In the genomic region with DNA sequence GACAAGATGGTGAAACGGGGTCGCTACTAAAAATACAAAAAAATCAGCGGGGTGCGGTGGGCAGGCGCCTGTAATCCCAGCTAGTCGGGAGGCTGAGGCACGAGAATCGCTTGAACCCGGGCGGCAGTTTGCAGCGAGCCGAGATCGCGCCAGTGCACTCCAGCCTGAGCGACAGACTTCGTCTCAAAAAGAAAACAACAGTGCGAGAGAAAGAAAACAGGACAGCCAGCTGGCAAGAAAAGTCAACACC, we compare ENCODE assay signal across 9 cellular contexts. TPM values are rescaled to one million over a fixed set of nuclear protein-coding genes. Genes with fewer than 3 reads are reported as not detected.
DNase-seq lines count a peak whose midpoint lies in the region; ATAC-seq and FAIRE-seq lines count a peak whose summit lies in the region.
"Had no signal": no experiment of that assay in that cellular context is flagged by ENCODE, and none has a peak within 500 bp of the region (broad histone marks: within the 10 kb centered on the region; RNA-seq: fewer than 3 reads in every experiment).

No MANE protein-coding gene starts in this region.

- peaks cover 5 to 13% (median 6%) of the 10 kb centered on the region in 4 donors for H3K4me1 Mint-ChIP-seq in naive thymus-derived CD8-positive, alpha-beta T cell

- POLR2A ChIA-PET in naive thymus-derived CD8-positive, alpha-beta T cell (lab: Charles Lee) = interaction anchor here (1.1 to 5.6 kb wide), 29 partner anchors 9 to 1509 kb away, joined by 3 to 134 read pairs (median 7); partner anchors contain the start of genes COQ5, COX6A1, PXN and RAB35

- H3K9me3 Mint-ChIP-seq in naive thymus-derived CD8-positive, alpha-beta T cell = no peaks in the 10 kb centered on the region

- H3K4me3 Mint-ChIP-seq in naive thymus-derived CD8-positive, alpha-beta T cell = no peak overlapping the region

- no peak for FAIRE-seq in urothelium cell line (lab: Jason Lieb, UNC)

- DNase-seq in naive thymus-derived CD8-positive, alpha-beta T cell = peak in 1 of 10 donors; percentile 11
- DNase-seq in RKO (ENCODE audit: low spot score) = no peak
- DNase-seq in AML-193 (lab: John Stamatoyannopoulos, UW) = no peak
- no peak for DNase-seq in urothelium cell line (ENCODE audit: low spot score)

- ATAC-seq in GM18858 (IDR thresholded peaks at IDR 0.05; ENCODE audit: unreplicated experiment) (peak; percentile 2), HG03108 (IDR thresholded peaks at IDR 0.05; ENCODE audit: unreplicated experiment) (peak; percentile 3), HG03457 (IDR thresholded peaks at IDR 0.05; ENCODE audit: unreplicated experiment) (no peak)
- peak; percentile 12 to 22 for ATAC-seq in naive thymus-derived CD8-positive, alpha-beta T cell

- H3K36me3 Mint-ChIP-seq in naive thymus-derived CD8-positive, alpha-beta T cell = no peaks in the 10 kb centered on the region

- peak overlapping the region; percentile 100 for H3K27ac ChIP-seq in cingulate gyrus (ENCODE audit: low read depth, low read length)

- no peak overlapping the region for H3K27ac Mint-ChIP-seq in naive thymus-derived CD8-positive, alpha-beta T cell

- no peaks in the 10 kb centered on the region for H3K27me3 Mint-ChIP-seq in naive thymus-derived CD8-positive, alpha-beta T cell

RNA-seq across cellular contexts. Expression of gene RNU4-2, which starts 0.6 kb away (rescaled TPM):
- total RNA-seq in naive thymus-derived CD8-positive, alpha-beta T cell = 1,000 to 10,000 TPM; 4,355 to 8,006 TPM
- polyA plus RNA-seq in naive thymus-derived CD8-positive, alpha-beta T cell = 10 to 100 TPM in 1 of 3 donors, not detected in 2; 79.6 TPM

RNA-seq across cellular contexts. Expression of gene RNU4-1, which starts 0.7 kb away (rescaled TPM):
- total RNA-seq in naive thymus-derived CD8-positive, alpha-beta T cell = 100 to 1,000 TPM; 519 to 934 TPM
- polyA plus RNA-seq in naive thymus-derived CD8-positive, alpha-beta T cell = not detected

RNA-seq across cellular contexts. Expression of gene SIRT4, which starts 9.8 kb away (rescaled TPM):
- total RNA-seq in naive thymus-derived CD8-positive, alpha-beta T cell = 1 to 10 TPM; 2.4 to 4.1 TPM
- polyA plus RNA-seq in naive thymus-derived CD8-positive, alpha-beta T cell = 1 to 10 TPM; 1.9 to 3.2 (median 2.2) TPM

RNA-seq across cellular contexts. Expression of gene PXN, which starts 26.8 kb away (rescaled TPM):
- total RNA-seq in naive thymus-derived CD8-positive, alpha-beta T cell = 10 to 100 TPM; 93.9 to 96.6 TPM
- 10 to 100 TPM; 64.3 to 95.6 (median 80.4) TPM for polyA plus RNA-seq in naive thymus-derived CD8-positive, alpha-beta T cell

RNA-seq across cellular contexts. Expression of gene PLA2G1B, which starts 35.2 kb away (rescaled TPM):
- not detected for total RNA-seq in naive thymus-derived CD8-positive, alpha-beta T cell
- polyA plus RNA-seq in naive thymus-derived CD8-positive, alpha-beta T cell = under 1 TPM; 0.40 to 0.77 (median 0.75) TPM
- total RNA-seq: T-helper 1 cell treated with Interleukin-12 subunit alpha and Interleukin-12 subunit beta and Interleukin-4 antibody, amounts not matched to agents 30 ng/mL and 1 ng/mL, for 36 hours had no signal
